Comparison of ENCODE assay signal across 36 cellular contexts in the genomic region with DNA sequence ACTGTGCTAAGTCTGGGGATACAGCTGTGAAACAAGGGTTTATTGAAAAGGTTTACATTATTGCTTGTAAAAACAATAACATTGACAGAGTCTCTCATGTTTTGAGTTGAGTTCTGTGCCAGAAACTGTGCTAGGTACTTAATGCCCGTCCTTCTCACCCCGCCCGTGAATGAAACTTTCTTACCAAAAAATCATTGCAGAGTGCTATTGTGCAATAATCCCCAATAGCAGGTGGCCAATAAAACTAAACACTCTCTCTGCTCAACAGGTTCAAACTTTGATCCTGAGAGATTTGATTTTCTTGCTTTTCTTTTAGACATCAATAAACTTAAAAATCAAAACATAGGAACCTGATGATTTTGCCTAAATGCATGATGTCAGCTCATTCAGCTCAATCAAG.
"Had no signal": no experiment of that assay in that cellular context is flagged by ENCODE, and none has a peak within 500 bp of the region (broad histone marks: within the 10 kb centered on the region; RNA-seq: fewer than 3 reads in every experiment).

No MANE protein-coding gene starts in this region.

- FAIRE-seq: astrocyte, TTC549 had no signal

- H3K4me3 Mint-ChIP-seq: activated B cell treated with CpG ODN at 0.5 μM for 24 hours; activated CD4-positive, alpha-beta memory T cell treated with anti-CD3 and anti-CD28 coated beads for 36 hours; activated CD4-positive, alpha-beta T cell treated with anti-CD3 and anti-CD28 coated beads, Interleukin-2, amount 10 ng/mL, durations not matched to agents 24 days and 14 days; activated CD8-positive, alpha-beta T cell treated with anti-CD3 and anti-CD28 coated beads for 36 hours; activated naive CD4-positive, alpha-beta T cell treated with anti-CD3 and anti-CD28 coated beads for 36 hours; activated naive CD8-positive, alpha-beta T cell treated with anti-CD3 and anti-CD28 coated beads for 36 hours; activated T-cell treated with anti-CD3 and anti-CD28 coated beads, Interleukin-2, amount 50 U/mL, for 4 hours; activated T-cell treated with anti-CD3 and anti-CD28 coated beads, Interleukin-2, amount 50 U/mL, for 72 hours; activated T-helper 1 cell treated with anti-CD3 and anti-CD28 coated beads, Interleukin-12 subunit alpha, Interleukin-12 subunit beta, Interleukin-2, Interleukin-4 antibody, amounts not matched to agents 30 ng/mL and 10 ng/mL and 1 ng/mL, durations not matched to agents 14 hours and 24 hours and 36 hours; activated T-helper 17 cell treated with anti-CD3 and anti-CD28 coated beads, Interleukin-2, amount 50 U/mL, for 72 hours; T-helper 1 cell treated with Interleukin-12 subunit alpha and Interleukin-12 subunit beta and Interleukin-4 antibody, amounts not matched to agents 30 μg/mL and 1 μg/mL, for 36 hours; T-helper 2 cell treated with Interferon-gamma antibody and Interleukin-4, amounts not matched to agents 5 μg/mL and 100 μg/mL, for 36 hours had no signal

- H3K4me1 ChIP-seq: adrenal gland, body of pancreas, breast epithelium had no signal

- H3K27me3 Mint-ChIP-seq: activated B cell treated with CpG ODN at 0.5 μM for 24 hours; activated CD4-positive, alpha-beta memory T cell treated with anti-CD3 and anti-CD28 coated beads for 36 hours; activated CD4-positive, alpha-beta T cell treated with anti-CD3 and anti-CD28 coated beads, Interleukin-2, amount 10 ng/mL, durations not matched to agents 24 days and 14 days; activated CD8-positive, alpha-beta T cell treated with anti-CD3 and anti-CD28 coated beads for 36 hours; activated naive CD8-positive, alpha-beta T cell treated with anti-CD3 and anti-CD28 coated beads for 36 hours; activated T-helper 17 cell treated with anti-CD3 and anti-CD28 coated beads, Interleukin-2, amount 50 U/mL, for 72 hours had no signal

- ATAC-seq: activated CD8-positive, alpha-beta T cell treated with anti-CD3 and anti-CD28 coated beads for 36 hours; activated naive CD4-positive, alpha-beta T cell treated with anti-CD3 and anti-CD28 coated beads, Interleukin-2, amount 50 U/mL, for 72 hours; activated T-cell treated with anti-CD3 and anti-CD28 coated beads, Interleukin-2, amount 50 U/mL, for 4 hours; activated T-cell treated with anti-CD3 and anti-CD28 coated beads, Interleukin-2, amount 50 U/mL, for 72 hours; activated T-helper 17 cell treated with anti-CD3 and anti-CD28 coated beads, Interleukin-2, amount 50 U/mL, for 72 hours; body of pancreas had no signal

- H3K27ac Mint-ChIP-seq: activated B cell treated with CpG ODN at 0.5 μM for 24 hours; activated CD4-positive, alpha-beta memory T cell treated with anti-CD3 and anti-CD28 coated beads for 36 hours; activated CD4-positive, alpha-beta T cell treated with anti-CD3 and anti-CD28 coated beads, Interleukin-2, amount 10 ng/mL, durations not matched to agents 24 days and 14 days; activated CD8-positive, alpha-beta T cell treated with anti-CD3 and anti-CD28 coated beads for 36 hours; activated naive CD4-positive, alpha-beta T cell treated with anti-CD3 and anti-CD28 coated beads for 36 hours; activated naive CD4-positive, alpha-beta T cell treated with anti-CD3 and anti-CD28 coated beads, Interleukin-2, amount 50 U/mL, for 72 hours; activated naive CD8-positive, alpha-beta T cell treated with anti-CD3 and anti-CD28 coated beads for 36 hours; activated T-cell treated with anti-CD3 and anti-CD28 coated beads, Interleukin-2, amount 50 U/mL, for 72 hours; activated T-helper 1 cell treated with anti-CD3 and anti-CD28 coated beads, Interleukin-12 subunit alpha, Interleukin-12 subunit beta, Interleukin-2, Interleukin-4 antibody, amounts not matched to agents 30 ng/mL and 10 ng/mL and 1 ng/mL, durations not matched to agents 14 hours and 24 hours and 36 hours; activated T-helper 17 cell treated with anti-CD3 and anti-CD28 coated beads, Interleukin-2, amount 50 U/mL, for 72 hours; T-helper 1 cell treated with Interleukin-12 subunit alpha and Interleukin-12 subunit beta and Interleukin-4 antibody, amounts not matched to agents 30 μg/mL and 1 μg/mL, for 36 hours; T-helper 2 cell treated with Interferon-gamma antibody and Interleukin-4, amounts not matched to agents 5 μg/mL and 100 μg/mL, for 36 hours had no signal

- H3K4me1 Mint-ChIP-seq: activated B cell treated with CpG ODN at 0.5 μM for 24 hours; activated CD4-positive, alpha-beta T cell treated with anti-CD3 and anti-CD28 coated beads, Interleukin-2, amount 10 ng/mL, durations not matched to agents 24 days and 14 days; activated naive CD8-positive, alpha-beta T cell treated with anti-CD3 and anti-CD28 coated beads for 36 hours; activated T-helper 17 cell treated with anti-CD3 and anti-CD28 coated beads, Interleukin-2, amount 50 U/mL, for 72 hours had no signal

- H3K36me3 Mint-ChIP-seq: activated CD4-positive, alpha-beta memory T cell treated with anti-CD3 and anti-CD28 coated beads for 36 hours; activated naive CD4-positive, alpha-beta T cell treated with anti-CD3 and anti-CD28 coated beads, Interleukin-2, amount 50 U/mL, for 72 hours; activated naive CD8-positive, alpha-beta T cell treated with anti-CD3 and anti-CD28 coated beads for 36 hours had no signal

- H3K36me3 ChIP-seq: adrenal gland, brain microvascular endothelial cell, breast epithelium had no signal

- H3K27ac ChIP-seq: adrenal gland, body of pancreas, brain microvascular endothelial cell, breast epithelium, VCaP had no signal

- H3K9me3 ChIP-seq: adrenal gland, body of pancreas had no signal

- DNase-seq: activated B cell treated with CpG ODN at 0.5 μM for 24 hours; activated CD4-positive, alpha-beta memory T cell treated with anti-CD3 and anti-CD28 coated beads for 36 hours; activated CD4-positive, alpha-beta T cell treated with anti-CD3 and anti-CD28 coated beads for 4 hours; activated CD4-positive, alpha-beta T cell treated with anti-CD3 and anti-CD28 coated beads, Interleukin-2, amount 10 ng/mL, durations not matched to agents 24 days and 14 days; activated CD4-positive, alpha-beta T cell treated with anti-CD3 and anti-CD28 coated beads, Interleukin-2, amount 50 U/mL, for 1 hour; activated CD4-positive, alpha-beta T cell treated with anti-CD3 and anti-CD28 coated beads, Interleukin-2, amount 50 U/mL, for 4 hours; activated CD4-positive, CD25-positive, alpha-beta regulatory T cell treated with anti-CD3 and anti-CD28 coated beads, Interleukin-2, amount 50 U/mL, for 72 hours; activated CD8-positive, alpha-beta memory T cell treated with anti-CD3 and anti-CD28 coated beads, Interleukin-2, amount 50 U/mL, for 4 hours; activated CD8-positive, alpha-beta T cell treated with anti-CD3 and anti-CD28 coated beads for 36 hours; activated effector memory CD4-positive, alpha-beta T cell treated with anti-CD3 and anti-CD28 coated beads, Interleukin-2, amount 50 U/mL, for 16 hours; activated gamma-delta T cell treated with Interleukin-2 at 50 U/mL for 16 hours; activated naive CD4-positive, alpha-beta T cell; activated naive CD4-positive, alpha-beta T cell treated with anti-CD3 and anti-CD28 coated beads for 36 hours; activated naive CD4-positive, alpha-beta T cell treated with anti-CD3 and anti-CD28 coated beads, Interleukin-2, amount 50 U/mL, for 16 hours; activated naive CD8-positive, alpha-beta T cell treated with anti-CD3 and anti-CD28 coated beads for 36 hours; activated T-cell treated with anti-CD3 and anti-CD28 coated beads for 4 hours; activated T-cell treated with anti-CD3 and anti-CD28 coated beads, Interleukin-2, amount 50 U/mL, for 1 hour; activated T-cell treated with anti-CD3 and anti-CD28 coated beads, Interleukin-2, amount 50 U/mL, for 4 hours; activated T-cell treated with anti-CD3 and anti-CD28 coated beads, Interleukin-2, amount 50 U/mL, for 72 hours; adrenal gland; amniotic stem cell; aorta; body of pancreas; brain microvascular endothelial cell; central memory CD4-positive, alpha-beta T cell; T-helper 2 cell; T-helper 9 cell had no signal

- H3K4me3 ChIP-seq: adrenal gland, body of pancreas, breast epithelium had no signal

- H3K27me3 ChIP-seq: adrenal gland, body of pancreas, brain microvascular endothelial cell had no signal
